Comparison of ENCODE assay signal across 24 cellular contexts in the genomic region with DNA sequence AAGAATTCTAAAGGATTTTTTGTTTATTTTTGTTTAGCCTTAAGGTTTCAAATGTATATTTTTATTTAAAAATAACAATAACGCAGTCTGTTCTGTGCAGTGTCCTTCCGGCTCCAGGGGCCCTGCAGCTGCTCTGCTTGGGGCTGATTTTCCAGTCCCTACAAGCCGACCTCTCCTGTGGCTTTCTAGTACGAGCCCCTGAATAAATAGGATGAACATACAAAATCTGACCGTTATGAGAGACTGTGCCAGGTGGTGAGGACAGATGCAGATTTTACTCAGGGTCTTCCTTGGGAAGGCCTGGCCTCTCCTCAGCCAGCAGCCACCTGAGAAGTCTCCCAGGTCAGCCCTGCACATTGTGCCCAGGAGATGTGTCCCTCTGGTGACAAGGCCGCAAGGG. TPM values are rescaled to one million over a fixed set of nuclear protein-coding genes. Genes with fewer than 3 reads are reported as not detected.
DNase-seq lines count a peak whose midpoint lies in the region; ATAC-seq and TF ChIP-seq lines count a peak whose summit lies in the region.
"Had no signal": no experiment of that assay in that cellular context is flagged by ENCODE, and none has a peak within 500 bp of the region (broad histone marks: within the 10 kb centered on the region; RNA-seq: fewer than 3 reads in every experiment).

No MANE protein-coding gene starts in this region.

- ATAC-seq in foreskin keratinocyte: no peak
- ATAC-seq: GM12878 had no signal

- no peak for TF ChIP-seq CTCF in endothelial cell (IDR thresholded peaks at IDR 0.05; ENCODE audit: unreplicated experiment)
- TF ChIP-seq CTCF in foreskin keratinocyte (conservative IDR thresholded peaks at IDR 0.05): no peak
- TF ChIP-seq CTCF in thyroid gland (IDR thresholded peaks at IDR 0.05): no peak

- H3K4me3 ChIP-seq in BLaER1: no peak overlapping the region
- no peak overlapping the region for H3K4me3 ChIP-seq in BLaER1 treated with 17β-estradiol and CSF1 and Interleukin-3, amounts not matched to agents 10 nM and 100 nM
- no peak overlapping the region for H3K4me3 ChIP-seq in SJCRH30
- no peak overlapping the region for H3K4me3 ChIP-seq in thyroid gland (replicated peaks in 1 of 3)
- H3K4me3 ChIP-seq: GM12878 had no signal

- H3K36me3 ChIP-seq in BLaER1: no peaks in the 10 kb centered on the region
- no peaks in the 10 kb centered on the region for H3K36me3 ChIP-seq in BLaER1 treated with 17β-estradiol and CSF1 and Interleukin-3, amounts not matched to agents 10 nM and 100 nM
- no peaks in the 10 kb centered on the region for H3K36me3 ChIP-seq in SJCRH30
- H3K36me3 ChIP-seq in thyroid gland: no peaks in the 10 kb centered on the region
- H3K36me3 ChIP-seq: BE2C had no signal

- H3K9me3 Mint-ChIP-seq in endothelial cell (ENCODE audit: unreplicated experiment): no peaks in the 10 kb centered on the region

- peaks cover 23% of the 10 kb centered on the region for H3K4me1 ChIP-seq in BLaER1
- peaks cover 10 to 25% (median 22%) of the 10 kb centered on the region in 10 experiments for H3K4me1 ChIP-seq in BLaER1 treated with 17β-estradiol and CSF1 and Interleukin-3, amounts not matched to agents 10 nM and 100 nM
- H3K4me1 ChIP-seq in SJCRH30: peaks cover 18% of the 10 kb centered on the region
- H3K4me1 ChIP-seq in foreskin keratinocyte: no peaks in the 10 kb centered on the region
- no peaks in the 10 kb centered on the region for H3K4me1 ChIP-seq in thyroid gland
- H3K4me1 ChIP-seq: BE2C had no signal

- intact Hi-C loops in thyroid gland (cut with DNase I): no loop called here

- no peak overlapping the region for H3K27ac Mint-ChIP-seq in endothelial cell (ENCODE audit: unreplicated experiment)
- H3K27ac Mint-ChIP-seq: CD14-positive monocyte; CD4-positive, alpha-beta memory T cell; CD4-positive, CD25-positive, alpha-beta regulatory T cell; CD8-positive, alpha-beta memory T cell had no signal

- H3K4me1 Mint-ChIP-seq in endothelial cell (ENCODE audit: unreplicated experiment): peaks cover 14% of the 10 kb centered on the region
- H3K4me1 Mint-ChIP-seq: CD14-positive monocyte; CD4-positive, alpha-beta memory T cell; CD4-positive, CD25-positive, alpha-beta regulatory T cell; CD8-positive, alpha-beta memory T cell had no signal

- 0 out of 2 replicates have a peak, but pooled peaks cover under 1% of the 10 kb centered on the region for H3K9me3 ChIP-seq in BLaER1
- H3K9me3 ChIP-seq in BLaER1 treated with 17β-estradiol and CSF1 and Interleukin-3, amounts not matched to agents 10 nM and 100 nM (replicated peaks in 1 of 11): peaks cover 0 to 27% (median 14%) of the 10 kb centered on the region in 11 experiments; a peak in 15 of 22 replicates
- no peaks in the 10 kb centered on the region for H3K9me3 ChIP-seq in SJCRH30 (replicated peaks)
- no peaks in the 10 kb centered on the region for H3K9me3 ChIP-seq in thyroid gland
- H3K9me3 ChIP-seq: BE2C had no signal

- H3K27ac ChIP-seq in BLaER1: no peak overlapping the region
- H3K27ac ChIP-seq in BLaER1 treated with 17β-estradiol and CSF1 and Interleukin-3, amounts not matched to agents 10 nM and 100 nM: no peak overlapping the region
- H3K27ac ChIP-seq in SJCRH30: peak overlapping the region; percentile 47
- no peak overlapping the region for H3K27ac ChIP-seq in foreskin keratinocyte
- H3K27ac ChIP-seq in thyroid gland: no peak overlapping the region

- no peak overlapping the region for H3K4me3 Mint-ChIP-seq in endothelial cell (ENCODE audit: unreplicated experiment)
- H3K4me3 Mint-ChIP-seq: CD14-positive monocyte; CD4-positive, alpha-beta memory T cell; CD4-positive, CD25-positive, alpha-beta regulatory T cell; CD8-positive, alpha-beta memory T cell had no signal

- no peaks in the 10 kb centered on the region for H3K27me3 ChIP-seq in BLaER1
- no peaks in the 10 kb centered on the region for H3K27me3 ChIP-seq in BLaER1 treated with 17β-estradiol and CSF1 and Interleukin-3, amounts not matched to agents 10 nM and 100 nM
- no peaks in the 10 kb centered on the region for H3K27me3 ChIP-seq in SJCRH30
- H3K27me3 ChIP-seq in foreskin keratinocyte: no peaks in the 10 kb centered on the region
- H3K27me3 ChIP-seq in thyroid gland: no peaks in the 10 kb centered on the region
- H3K27me3 ChIP-seq: BE2C had no signal

- H4K20me1 ChIP-seq in BLaER1: no peaks in the 10 kb centered on the region
- H4K20me1 ChIP-seq in BLaER1 treated with 17β-estradiol and CSF1 and Interleukin-3, amounts not matched to agents 10 nM and 100 nM: no peaks in the 10 kb centered on the region

- H3K9ac ChIP-seq in BLaER1: no peak overlapping the region
- H3K9ac ChIP-seq in BLaER1 treated with 17β-estradiol and CSF1 and Interleukin-3, amounts not matched to agents 10 nM and 100 nM: no peak overlapping the region

- H3K4me2 ChIP-seq in BLaER1: peak overlapping the region; percentile 69
- H3K4me2 ChIP-seq in BLaER1 treated with 17β-estradiol and CSF1 and Interleukin-3, amounts not matched to agents 10 nM and 100 nM: peak overlapping the region in 9 of 11 experiments; percentile 26 to 91 (median 72); a peak in 18 of 22 replicates

- peak; percentile 51 for DNase-seq in NCI-H1092 (lab: John Stamatoyannopoulos, UW)
- DNase-seq in SJCRH30: peak; percentile 71 to 91
- no peak for DNase-seq in stimulated activated CD4-positive, alpha-beta T cell treated with anti-CD3 and anti-CD28 coated beads, Interleukin-2, amount 100 ng/mL, for 48 hours
- DNase-seq in endothelial cell (ENCODE audit: low spot score): no peak
- no peak for DNase-seq in foreskin keratinocyte
- DNase-seq in thyroid gland: no peak
- DNase-seq: 8988T; ACHN; BE2C; C1 segment of cervical spinal cord; CD4-positive, alpha-beta memory T cell; CD4-positive, CD25-positive, alpha-beta regulatory T cell; CD8-positive, alpha-beta memory T cell; DMS 273 treated with DMSO at 0.1 percent for 48 hours; DMS153; DMS53; DMS79; DND-41; EL; GDM1 had no signal

- TF ChIP-seq POLR2A in thyroid gland (IDR thresholded peaks at IDR 0.05): no peak

- WGBS in thyroid gland, 2 donors: 85 to 90% methylated on average over 6 of the region's 6 CpGs

- peaks cover 1% of the 10 kb centered on the region for H3K27me3 Mint-ChIP-seq in endothelial cell (ENCODE audit: unreplicated experiment)
- H3K27me3 Mint-ChIP-seq: CD4-positive, alpha-beta memory T cell had no signal

- no peaks in the 10 kb centered on the region for H3K36me3 Mint-ChIP-seq in endothelial cell (ENCODE audit: low read depth, unreplicated experiment)
- H3K36me3 Mint-ChIP-seq: CD14-positive monocyte had no signal

RNA-seq across cellular contexts. Expression of a gene that starts 59.2 kb away (rescaled TPM):
- 4.0 and 4.1 TPM in 2 replicates for total RNA-seq in SJCRH30 (2014; rRNA removed; shearing (Covaris generic))
- total RNA-seq in endothelial cell (ENCODE audit: unreplicated experiment) (4.8 TPM), foreskin keratinocyte (0.14 and 0.39 TPM in 2 replicates), thyroid gland (100 to 1,000 TPM in 1 of 4 donors, 1 to 10 TPM in 3; 3.5 to 667 (median 5.3) TPM)
- polyA plus RNA-seq in foreskin keratinocyte: 0.07 and 0.11 TPM in 2 replicates

Comparison
In these comparisons a context has a peak if more than half of its experiments do, and no peak if none do; other contexts are left out.
1. DNase-seq: peak in NCI-H1092 (single experiment) and SJCRH30 (2 of 2); none in stimulated activated CD4-positive, alpha-beta T cell treated with anti-CD3 and anti-CD28 coated beads, Interleukin-2, amount 100 ng/mL, for 48 hours (0 of 2), endothelial cell (single experiment), foreskin keratinocyte (0 of 2) and thyroid gland (0 of 2).